13 cellular contexts compared by ENCODE assay signal in genomic region chr21:42518216-42518615, GRCh38. TPM values are rescaled to one million over a fixed set of nuclear protein-coding genes. Genes with fewer than 3 reads are reported as not detected.
DNase-seq lines count a peak whose midpoint lies in the region; ATAC-seq and TF ChIP-seq lines count a peak whose summit lies in the region.
"Had no signal": no experiment of that assay in that cellular context is flagged by ENCODE, and none has a peak within 500 bp of the region (broad histone marks: within the 10 kb centered on the region; RNA-seq: fewer than 3 reads in every experiment).

No MANE protein-coding gene starts in this region.

- no peaks in the 10 kb centered on the region for H3K79me2 ChIP-seq in GM23248 (ENCODE audit: insufficient read depth)

- no peak overlapping the region for H3K4me3 ChIP-seq in GM23248
- no peak overlapping the region for H3K4me3 ChIP-seq in SJCRH30
- no peak overlapping the region for H3K4me3 ChIP-seq in epithelial cell of esophagus (ENCODE audit: low read length)
- no peak overlapping the region for H3K4me3 ChIP-seq in psoas muscle

- no peaks in the 10 kb centered on the region for H3K9me3 ChIP-seq in GM23248 (ENCODE audit: low read depth)
- H3K9me3 ChIP-seq in SJCRH30 (replicated peaks) = no peaks in the 10 kb centered on the region
- H3K9me3 ChIP-seq in psoas muscle = no peaks in the 10 kb centered on the region
- H3K9me3 ChIP-seq: stomach had no signal

- H3K9ac ChIP-seq in GM23248 = no peak overlapping the region

- in situ Hi-C loops in GM23248 (cut with MboI) = no loop called here

- intact Hi-C loops in psoas muscle (cut with DNase I) = no loop called here

- peak; percentile 26 for DNase-seq in GM23248
- peak; percentile 25 to 40 for DNase-seq in SJCRH30
- DNase-seq in epithelial cell of esophagus (ENCODE audit: low read depth) = peak; percentile 50
- DNase-seq in psoas muscle = no peak
- DNase-seq in NCI-H2029 (lab: John Stamatoyannopoulos, UW) = no peak
- DNase-seq in NCI-H345 treated with DMSO at 0.1 percent for 48 hours (lab: John Stamatoyannopoulos, UW; ENCODE audit: unreplicated experiment) = no peak
- no peak for DNase-seq in NCI-H1417 (lab: John Stamatoyannopoulos, UW)
- DNase-seq: GDM1; MV-4-11; stimulated activated CD4-positive, alpha-beta T cell treated with anti-CD3 and anti-CD28 coated beads, Interleukin-4, amount 100 ng/mL, for 4 hours; stomach had no signal

- no peak for TF ChIP-seq CTCF in epithelial cell of esophagus (IDR thresholded peaks at IDR 0.05; ENCODE audit: insufficient read depth, low read depth, low read length, missing control alignments)
- no peak for TF ChIP-seq CTCF in psoas muscle (IDR thresholded peaks at IDR 0.05)

- peak; percentile 24 to 47 (median 38) for ATAC-seq in psoas muscle
- ATAC-seq in HG02610 (IDR thresholded peaks at IDR 0.05; ENCODE audit: unreplicated experiment) = no peak

- H3K36me3 ChIP-seq in GM23248 (ENCODE audit: low read depth) (no peaks in the 10 kb centered on the region), SJCRH30 (no peaks in the 10 kb centered on the region), psoas muscle (ENCODE audit: insufficient read depth in 1 of 2, low read depth in 1 of 2) (peaks cover 6 to 47% of the 10 kb centered on the region in 2 donors)

- no peaks in the 10 kb centered on the region for H4K20me1 ChIP-seq in GM23248 (ENCODE audit: insufficient read depth)

- no peak overlapping the region for H3K4me2 ChIP-seq in GM23248 (ENCODE audit: unreplicated experiment)

- no peaks in the 10 kb centered on the region for H3K4me1 ChIP-seq in GM23248 (ENCODE audit: insufficient read depth)
- H3K4me1 ChIP-seq in SJCRH30 = peaks cover 3% of the 10 kb centered on the region; the same call in 1 of the 2 replicates
- peaks cover 12% of the 10 kb centered on the region for H3K4me1 ChIP-seq in psoas muscle

- H3K27me3 ChIP-seq in GM23248 (replicated peaks; ENCODE audit: insufficient read depth) = peaks cover 34% of the 10 kb centered on the region
- H3K27me3 ChIP-seq in SJCRH30 = peaks cover 23% of the 10 kb centered on the region
- H3K27me3 ChIP-seq in psoas muscle (ENCODE audit: insufficient read depth in 3 of 3, low read length in 2 of 3) = no peaks in the 10 kb centered on the region
- H3K27me3 ChIP-seq: stomach had no signal

- no peaks in the 10 kb centered on the region for H3K9me2 ChIP-seq in GM23248 (ENCODE audit: insufficient read depth)

- H3K27ac ChIP-seq in GM23248 (no peak overlapping the region), SJCRH30 (no peak overlapping the region), psoas muscle (peak overlapping the region; percentile 9)
- H3K27ac ChIP-seq: stomach had no signal

- H3F3A ChIP-seq in GM23248 (ENCODE audit: insufficient read depth) = no peaks in the 10 kb centered on the region

- 68 to 78% methylated on average over 11 of the region's 11 CpGs for WGBS in GM23248 (ENCODE audit: low coverage in 1 of 2, low lambda C conversion rate in 2 of 2, missing lambda C conversion rate in 2 of 2), 2 experiments
- 58 to 78% (median 58%) methylated on average over 11 of the region's 11 CpGs for WGBS in psoas muscle, 3 donors

- no peak overlapping the region for H2AFZ ChIP-seq in GM23248

RNA-seq across cellular contexts. Expression of gene SLC37A1, which starts 4.6 kb away (rescaled TPM):
- total RNA-seq in GM23248 (2014; rRNA removed; shearing (Covaris generic)) = not detected in 2 replicates
- polyA plus RNA-seq in GM23248 (2016; fragmentation: Nextera tagmentation; extraction: Ambion mirVana) (0.23 TPM in 1 of 2 replicates, not detected in the other), psoas muscle (1 to 10 TPM; 1.6 to 6.5 (median 3.8) TPM)
- not detected in 2 replicates for total RNA-seq in SJCRH30 (2014; rRNA removed; shearing (Covaris generic))
- 10 to 100 TPM in 2 of 4 donors, 1 to 10 TPM in 2; 8.0 to 18.9 (median 9.4) TPM for total RNA-seq in psoas muscle

RNA-seq across cellular contexts. Expression of gene RSPH1, which starts 22.2 kb away (rescaled TPM):
- 0.32 TPM in 1 of 2 replicates, not detected in the other for total RNA-seq in GM23248 (2014; rRNA removed; shearing (Covaris generic))
- 0.14 TPM in 1 of 2 replicates, not detected in the other for polyA plus RNA-seq in GM23248 (2016; fragmentation: Nextera tagmentation; extraction: Ambion mirVana)
- not detected in 2 replicates for total RNA-seq in SJCRH30 (2014; rRNA removed; shearing (Covaris generic))
- under 1 TPM in 1 of 4 donors, not detected in 3; 0.29 TPM for total RNA-seq in psoas muscle
- polyA plus RNA-seq in psoas muscle = under 1 TPM in 1 of 3 donors, not detected in 2; 0.08 TPM
- polyA plus RNA-seq: CD14-positive monocyte had no signal

Comparison
In these comparisons a context has a peak if more than half of its experiments do, and no peak if none do; other contexts are left out.
1. DNase-seq: peak in GM23248 (single experiment), SJCRH30 (2 of 2) and epithelial cell of esophagus (single experiment); none in psoas muscle (0 of 2), NCI-H2029 (single experiment), NCI-H345 treated with DMSO at 0.1 percent for 48 hours (single experiment) and NCI-H1417 (0 of 3).